ENCODE assay signal across 1 cellular context in the genomic region with DNA sequence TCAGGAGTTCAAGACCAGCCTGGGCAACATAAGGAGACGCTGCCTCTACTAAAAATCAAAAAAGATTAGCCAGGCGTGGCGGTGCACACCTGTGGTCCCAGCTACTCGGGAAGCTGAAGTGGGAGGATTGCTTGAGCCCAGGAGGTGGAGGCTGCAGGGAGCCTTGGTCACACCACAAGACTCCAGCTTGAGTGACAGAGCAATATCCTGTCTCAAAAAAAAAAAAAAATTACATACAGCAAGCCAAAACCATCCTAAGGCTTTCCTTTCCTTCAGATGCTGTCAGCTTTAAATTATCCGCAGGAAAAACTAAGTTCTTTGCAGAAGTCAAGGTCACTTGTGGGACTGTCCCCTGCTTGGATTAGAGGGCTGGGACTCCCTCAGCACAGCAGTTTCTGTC.
TF ChIP-seq lines count a peak whose summit lies in the region.

No MANE protein-coding gene starts in this region.

TF ChIP-seq in GM12891, 5 proteins besides CTCF, POLR2A, EP300 and RAD21 (continued from another document):
- TF ChIP-seq POLR2AphosphoS5 (IDR thresholded peaks at IDR 0.05; ENCODE audit: low read depth, low read length) (no peak), POU2F2 (IDR thresholded peaks at IDR 0.05; ENCODE audit: low read depth, low read length) (no peak), SPI1 (IDR thresholded peaks at IDR 0.05; ENCODE audit: low read depth, low read length) (no peak)
TF ChIP-seq in GM12891: peak in this region for 0.
